ENCODE assay signal across 23 cellular contexts in genomic region chr2:193373139-193373538, GRCh38.
DNase-seq lines count a peak whose midpoint lies in the region; ATAC-seq, FAIRE-seq and TF ChIP-seq lines count a peak whose summit lies in the region.
"Had no signal": no experiment of that assay in that cellular context is flagged by ENCODE, and none has a peak within 500 bp of the region (broad histone marks: within the 10 kb centered on the region; RNA-seq: fewer than 3 reads in every experiment).

No MANE protein-coding gene starts in this region.

- H3K4me3 Mint-ChIP-seq in astrocyte (ENCODE audit: unreplicated experiment): no peak overlapping the region
- H3K4me3 Mint-ChIP-seq: B cell; CD4-positive, CD25-positive, alpha-beta regulatory T cell; CD8-positive, alpha-beta T cell; GM23338; H9; HFFc6 had no signal

- H3K27ac ChIP-seq in astrocyte (ENCODE audit: low read depth, low read length): no peak overlapping the region
- no peak overlapping the region for H3K27ac ChIP-seq in mesendoderm (ENCODE audit: low read depth, low read length)
- no peak overlapping the region for H3K27ac ChIP-seq in GM23248
- H3K27ac ChIP-seq: BLaER1, C4-2B had no signal

- DNase-seq in D721Med (ENCODE audit: insufficient read length, low spot score): no peak
- DNase-seq in NCI-H226: peak; percentile 3
- DNase-seq in astrocyte (ENCODE audit: low read depth): peak; percentile 2
- peak; percentile 20 for DNase-seq in mesendoderm
- DNase-seq in GM23248: no peak
- DNase-seq: Caco-2; CD4-positive, CD25-positive, alpha-beta regulatory T cell; CD8-positive, alpha-beta T cell; DMS 273 treated with DMSO at 0.1 percent for 48 hours; DMS79; EL; GDM1; H9; HFFc6 had no signal

- H3K4me1 Mint-ChIP-seq in astrocyte (ENCODE audit: low read depth, unreplicated experiment): peaks cover 2% of the 10 kb centered on the region
- H3K4me1 Mint-ChIP-seq: B cell; CD4-positive, CD25-positive, alpha-beta regulatory T cell; GM23338; H9 had no signal

- no peak overlapping the region for H2BK15ac ChIP-seq in mesendoderm (replicated peaks; ENCODE audit: low read depth)

- no peak overlapping the region for H2BK120ac ChIP-seq in mesendoderm (ENCODE audit: low read depth, low read length)

- no peak overlapping the region for H4K8ac ChIP-seq in mesendoderm (ENCODE audit: low read depth, low read length)

- no peaks in the 10 kb centered on the region for H3K36me3 Mint-ChIP-seq in astrocyte (ENCODE audit: low read depth, unreplicated experiment)
- H3K36me3 Mint-ChIP-seq: CD4-positive, CD25-positive, alpha-beta regulatory T cell; CD8-positive, alpha-beta T cell had no signal

- no peak overlapping the region for H2AK5ac ChIP-seq in mesendoderm (ENCODE audit: low read length)

- peak; percentile 6 for FAIRE-seq in D721Med (lab: Jason Lieb, UNC)
- FAIRE-seq in astrocyte (lab: Jason Lieb, UNC): no peak
- FAIRE-seq: A204.1, GM12878 had no signal

- no peak overlapping the region for H3K56ac ChIP-seq in mesendoderm (ENCODE audit: low read length)

- no peak overlapping the region for H3K4ac ChIP-seq in mesendoderm (ENCODE audit: low read depth, low read length)

- H3K27me3 ChIP-seq in astrocyte (ENCODE audit: insufficient read depth, low read length) (no peaks in the 10 kb centered on the region), mesendoderm (ENCODE audit: insufficient read depth, low read length, poor library complexity) (no peaks in the 10 kb centered on the region), GM23248 (replicated peaks; ENCODE audit: insufficient read depth) (no peaks in the 10 kb centered on the region)
- H3K27me3 ChIP-seq: BLaER1 had no signal

- H4K20me1 ChIP-seq in astrocyte (ENCODE audit: insufficient read depth, low read length) (no peaks in the 10 kb centered on the region), GM23248 (ENCODE audit: insufficient read depth) (no peaks in the 10 kb centered on the region)
- H4K20me1 ChIP-seq: BLaER1 had no signal

- H3K79me1 ChIP-seq in mesendoderm (ENCODE audit: low read length): no peaks in the 10 kb centered on the region

- H3K23ac ChIP-seq in mesendoderm (ENCODE audit: low read length): no peak overlapping the region

- H3F3A ChIP-seq in GM23248 (ENCODE audit: insufficient read depth): no peaks in the 10 kb centered on the region

- H3K79me2 ChIP-seq in astrocyte (ENCODE audit: insufficient read depth, low read length): no peaks in the 10 kb centered on the region
- H3K79me2 ChIP-seq in mesendoderm (ENCODE audit: control insufficient read depth, insufficient read depth, low read length): no peaks in the 10 kb centered on the region
- no peaks in the 10 kb centered on the region for H3K79me2 ChIP-seq in GM23248 (ENCODE audit: insufficient read depth)

- H3K4me1 ChIP-seq in astrocyte (ENCODE audit: insufficient read depth, low read length): no peaks in the 10 kb centered on the region
- H3K4me1 ChIP-seq in mesendoderm (ENCODE audit: control insufficient read depth, low read depth, low read length): no peaks in the 10 kb centered on the region
- no peaks in the 10 kb centered on the region for H3K4me1 ChIP-seq in GM23248 (ENCODE audit: insufficient read depth)
- H3K4me1 ChIP-seq: BLaER1, Caco-2 had no signal

- H3K9ac ChIP-seq in astrocyte (ENCODE audit: low read length) (no peak overlapping the region), mesendoderm (ENCODE audit: low read length) (no peak overlapping the region), GM23248 (no peak overlapping the region)
- H3K9ac ChIP-seq: BLaER1 had no signal

- no peak overlapping the region for H3K18ac ChIP-seq in mesendoderm (ENCODE audit: low read length)

- no peak overlapping the region for H3K4me2 ChIP-seq in astrocyte (ENCODE audit: low read length)
- no peak overlapping the region for H3K4me2 ChIP-seq in mesendoderm (ENCODE audit: low read length)
- H3K4me2 ChIP-seq in GM23248 (ENCODE audit: unreplicated experiment): no peak overlapping the region
- H3K4me2 ChIP-seq: BLaER1, GM23338 had no signal

- H3K9me3 ChIP-seq in astrocyte (ENCODE audit: insufficient read depth, low read depth, low read length) (no peaks in the 10 kb centered on the region), GM23248 (ENCODE audit: low read depth) (peaks cover 6% of the 10 kb centered on the region)
- H3K9me3 ChIP-seq: BLaER1, Caco-2 had no signal

- H3K27me3 Mint-ChIP-seq in astrocyte (ENCODE audit: low read depth, unreplicated experiment): no peaks in the 10 kb centered on the region
- H3K27me3 Mint-ChIP-seq: B cell; CD4-positive, CD25-positive, alpha-beta regulatory T cell had no signal

- no peak overlapping the region for H4K5ac ChIP-seq in mesendoderm (ENCODE audit: low read length)

- ATAC-seq in GM18873 (IDR thresholded peaks at IDR 0.05; ENCODE audit: low FRiP score, unreplicated experiment) (no peak), GM18907 (IDR thresholded peaks at IDR 0.05; ENCODE audit: unreplicated experiment) (no peak)
- ATAC-seq: CD8-positive, alpha-beta T cell; GM12878; GM23338; HCT116 had no signal

- no peak overlapping the region for H2BK5ac ChIP-seq in mesendoderm (ENCODE audit: low read length)

- WGBS in mesendoderm (ENCODE audit: extremely low coverage, insufficient coverage, low lambda C conversion rate): no CpG with 5 or more reads among the region's 3 CpGs
- WGBS in GM23248 (ENCODE audit: low coverage in 1 of 2, low lambda C conversion rate in 2 of 2, missing lambda C conversion rate in 2 of 2), 2 experiments: 18 to 19% methylated on average over 3 of the region's 3 CpGs

- TF ChIP-seq CTCF in D721Med (IDR thresholded peaks at IDR 0.05; ENCODE audit: insufficient read depth, missing control alignments) (no peak), astrocyte (IDR thresholded peaks at IDR 0.05; ENCODE audit: insufficient read depth, low read depth, low read length) (no peak)

- no peak overlapping the region for H3K4me3 ChIP-seq in astrocyte (ENCODE audit: insufficient read depth, low read depth, low read length)
- H3K4me3 ChIP-seq in mesendoderm (ENCODE audit: low read length): no peak overlapping the region
- no peak overlapping the region for H3K4me3 ChIP-seq in GM23248
- H3K4me3 ChIP-seq: BLaER1, GM12878, GM23338 had no signal

- no peaks in the 10 kb centered on the region for H3K9me2 ChIP-seq in GM23248 (ENCODE audit: insufficient read depth)

- H3K36me3 ChIP-seq in astrocyte (ENCODE audit: insufficient read depth, low read length): no peaks in the 10 kb centered on the region
- no peaks in the 10 kb centered on the region for H3K36me3 ChIP-seq in mesendoderm (ENCODE audit: control insufficient read depth, insufficient read depth, low read length)
- no peaks in the 10 kb centered on the region for H3K36me3 ChIP-seq in GM23248 (ENCODE audit: low read depth)
- H3K36me3 ChIP-seq: BLaER1 had no signal

- no peak overlapping the region for H3K27ac Mint-ChIP-seq in astrocyte (ENCODE audit: unreplicated experiment)
- H3K27ac Mint-ChIP-seq: B cell; CD4-positive, CD25-positive, alpha-beta regulatory T cell; CD8-positive, alpha-beta T cell; GM23338; H9; HFFc6 had no signal

- H3K9me3 Mint-ChIP-seq in astrocyte (ENCODE audit: unreplicated experiment): no peaks in the 10 kb centered on the region
- H3K9me3 Mint-ChIP-seq: CD8-positive, alpha-beta T cell; GM23338; H9 had no signal

- in situ Hi-C loops in GM23248 (cut with MboI): no loop called here

- H2AFZ ChIP-seq in astrocyte (ENCODE audit: low read depth, low read length) (no peak overlapping the region), GM23248 (no peak overlapping the region)
- H2AFZ ChIP-seq: GM23338 had no signal

Comparison
In these comparisons a context has a peak if more than half of its experiments do, and no peak if none do; other contexts are left out.
1. DNase-seq: peak in NCI-H226 (single experiment), astrocyte (single experiment) and mesendoderm (single experiment); none in D721Med (single experiment) and GM23248 (single experiment).